ENCODE assay signal across 20 cellular contexts in the genomic region with DNA sequence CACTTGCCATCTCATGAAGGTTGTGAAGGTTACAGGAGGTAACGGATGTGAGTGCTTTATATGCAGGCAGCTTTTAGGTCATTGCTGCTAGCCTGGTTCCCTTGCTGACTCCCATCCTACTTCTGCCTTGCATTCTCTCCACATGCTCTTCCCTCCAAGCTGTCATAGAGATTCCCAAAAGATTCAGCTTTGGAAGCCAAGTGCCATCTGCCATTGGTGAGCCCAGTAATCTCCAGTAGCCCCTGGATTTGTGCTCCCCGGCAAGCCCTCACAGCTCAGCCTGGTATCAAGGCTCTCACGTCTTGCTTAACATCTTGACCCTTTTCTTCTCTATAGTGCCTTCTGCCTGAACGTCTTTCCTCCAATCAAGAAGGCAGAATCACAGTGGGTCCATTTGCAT.
DNase-seq lines count a peak whose midpoint lies in the region; ATAC-seq, FAIRE-seq and TF ChIP-seq lines count a peak whose summit lies in the region.
"Had no signal": no experiment of that assay in that cellular context is flagged by ENCODE, and none has a peak within 500 bp of the region (broad histone marks: within the 10 kb centered on the region; RNA-seq: fewer than 3 reads in every experiment).

No MANE protein-coding gene starts in this region.

- H3K4me3 ChIP-seq in small intestine (ENCODE audit: low read depth in 1 of 2, low read length in 2 of 2): no peak overlapping the region
- H3K4me3 ChIP-seq: HAP-1 had no signal

- peak; percentile 88 for FAIRE-seq in D721Med (lab: Jason Lieb, UNC)
- FAIRE-seq in small intestine (lab: Jason Lieb, UNC): no peak
- FAIRE-seq: GM12892, GM19239 had no signal

- no peaks in the 10 kb centered on the region for H3K4me1 ChIP-seq in small intestine (ENCODE audit: control insufficient read depth in 2 of 2, insufficient read depth in 1 of 2, low read depth in 1 of 2, low read length in 1 of 2)
- H3K4me1 ChIP-seq: Caco-2, HAP-1 had no signal

- no peaks in the 10 kb centered on the region for H3K9me3 ChIP-seq in small intestine (ENCODE audit: control insufficient read depth, low read depth)
- H3K9me3 ChIP-seq: Caco-2, HAP-1 had no signal

- peaks cover 47% of the 10 kb centered on the region for H3K4me1 Mint-ChIP-seq in glutamatergic neuron (ENCODE audit: low read depth, unreplicated experiment)
- H3K4me1 Mint-ChIP-seq: CD8-positive, alpha-beta memory T cell had no signal

- H3K27me3 Mint-ChIP-seq in glutamatergic neuron (ENCODE audit: unreplicated experiment): peaks cover 7% of the 10 kb centered on the region

- ATAC-seq in HG03139 (IDR thresholded peaks at IDR 0.05; ENCODE audit: unreplicated experiment): no peak
- no peak for ATAC-seq in HG02973 (IDR thresholded peaks at IDR 0.05; ENCODE audit: unreplicated experiment)

- peaks cover 3% of the 10 kb centered on the region for H3K36me3 Mint-ChIP-seq in glutamatergic neuron (ENCODE audit: unreplicated experiment)

- 73 to 89% (median 77%) methylated on average over 4 of the region's 4 CpGs for WGBS in small intestine, 3 donors

- H3K36me3 ChIP-seq in small intestine (ENCODE audit: control insufficient read depth in 2 of 2, insufficient read depth in 2 of 2, low read length in 2 of 2): no peaks in the 10 kb centered on the region
- H3K36me3 ChIP-seq: HAP-1 had no signal

- H3K27me3 ChIP-seq in small intestine (ENCODE audit: control insufficient read depth in 2 of 2, insufficient read depth in 2 of 2, low read length in 2 of 2): no peaks in the 10 kb centered on the region

- H3K9me3 Mint-ChIP-seq in glutamatergic neuron (ENCODE audit: unreplicated experiment): peaks cover 4% of the 10 kb centered on the region

- TF ChIP-seq CTCF in D721Med (IDR thresholded peaks at IDR 0.05; ENCODE audit: insufficient read depth, missing control alignments) (no peak), glutamatergic neuron (IDR thresholded peaks at IDR 0.05; ENCODE audit: partially characterized antibody, unreplicated experiment) (no peak)

- H3K4me3 Mint-ChIP-seq in glutamatergic neuron (ENCODE audit: unreplicated experiment): peak overlapping the region; percentile 1
- H3K4me3 Mint-ChIP-seq: CD8-positive, alpha-beta memory T cell had no signal

- peak; percentile 9 for DNase-seq in DMS 273 (lab: John Stamatoyannopoulos, UW; ENCODE audit: unreplicated experiment)
- no peak for DNase-seq in DMS 273 treated with DMSO at 0.1 percent for 48 hours (lab: John Stamatoyannopoulos, UW)
- DNase-seq in D721Med (ENCODE audit: insufficient read length, low spot score): peak; percentile 30
- DNase-seq in NCI-H82 treated with DMSO at 0.1 percent for 48 hours (lab: John Stamatoyannopoulos, UW; ENCODE audit: unreplicated experiment): peak; percentile 29
- DNase-seq in glutamatergic neuron: no peak
- no peak for DNase-seq in small intestine
- DNase-seq: Caco-2; CD8-positive, alpha-beta memory T cell; DMS153; DMS79 treated with DMSO at 0.1 percent for 48 hours; EL; GDM1; GOT3 had no signal

- no peak overlapping the region for H3K27ac ChIP-seq in small intestine (ENCODE audit: low read depth in 1 of 2, low read length in 1 of 2)
- H3K27ac ChIP-seq: 22Rv1, HL-60 had no signal

- peak overlapping the region; percentile 79 for H3K27ac Mint-ChIP-seq in glutamatergic neuron (ENCODE audit: unreplicated experiment)

Comparison
In these comparisons a context has a peak if more than half of its experiments do, and no peak if none do; other contexts are left out.
1. DNase-seq: peak in DMS 273 (single experiment), D721Med (single experiment) and NCI-H82 treated with DMSO at 0.1 percent for 48 hours (single experiment); none in DMS 273 treated with DMSO at 0.1 percent for 48 hours (single experiment), glutamatergic neuron (single experiment) and small intestine (single experiment).